Comparison of ENCODE assay signal across 8 cellular contexts in the genomic region with DNA sequence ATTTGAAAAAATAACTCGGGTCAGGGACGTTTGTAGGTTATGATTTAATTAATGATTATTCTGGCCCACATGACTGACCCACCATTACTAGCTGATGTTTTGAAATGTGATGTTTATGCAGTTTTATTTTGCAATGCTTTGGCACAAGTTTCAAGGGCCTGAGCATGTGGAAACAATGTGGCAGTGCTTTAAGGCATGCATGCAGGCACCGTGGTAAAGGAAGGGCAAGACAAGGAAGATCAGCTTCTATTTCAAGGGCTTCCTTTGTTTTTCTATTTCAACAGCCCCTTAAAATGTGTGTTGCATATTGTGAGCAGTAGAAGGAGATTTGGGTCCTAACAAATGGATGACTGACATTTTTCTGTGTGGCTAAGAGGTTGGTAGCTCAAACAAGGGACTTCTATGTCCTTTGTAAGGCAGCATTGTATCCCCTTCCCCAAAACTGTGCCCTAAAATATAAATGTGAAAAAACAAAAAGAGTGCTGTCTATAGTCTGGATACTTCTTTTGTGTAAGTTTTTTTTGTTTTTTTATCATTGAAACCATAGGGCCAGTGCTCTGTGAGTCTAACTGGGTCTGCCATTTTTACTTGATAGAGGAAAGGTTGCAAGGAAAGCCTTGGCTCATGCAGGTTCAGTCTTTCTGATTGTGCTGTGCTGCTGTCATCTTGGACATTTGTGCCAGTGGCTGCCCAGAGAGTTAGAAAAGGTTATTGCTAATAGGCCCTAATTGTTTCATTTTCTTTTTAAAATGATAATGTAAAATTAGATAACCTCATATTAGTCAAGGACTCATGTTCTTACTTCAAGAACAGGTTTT.
DNase-seq lines count a peak whose midpoint lies in the region; ATAC-seq, FAIRE-seq and TF ChIP-seq lines count a peak whose summit lies in the region.

No MANE protein-coding gene starts in this region.

- ATAC-seq in foreskin keratinocyte (no peak), GM18907 (IDR thresholded peaks at IDR 0.05; ENCODE audit: unreplicated experiment) (no peak), GM18502 (IDR thresholded peaks at IDR 0.05; ENCODE audit: poor library complexity, unreplicated experiment) (no peak), HG03196 (IDR thresholded peaks at IDR 0.05; ENCODE audit: unreplicated experiment) (no peak)

- H3K27ac ChIP-seq in foreskin keratinocyte (peak overlapping the region; percentile 8), ovary (peak overlapping the region in 1 of 2 donors; percentile 51)

- no peaks in the 10 kb centered on the region for H3K27me3 ChIP-seq in foreskin keratinocyte
- no peaks in the 10 kb centered on the region for H3K27me3 ChIP-seq in ovary

- TF ChIP-seq EP300 in ovary (IDR thresholded peaks at IDR 0.05) = no peak

- intact Hi-C loops in ovary (cut with DNase I) = no loop called here

- H3K4me1 ChIP-seq in foreskin keratinocyte = peaks cover 23% of the 10 kb centered on the region
- H3K4me1 ChIP-seq in ovary (ENCODE audit: insufficient read depth) = peaks cover 11% of the 10 kb centered on the region

- peak; percentile 38 for FAIRE-seq in D721Med (lab: Jason Lieb, UNC)

- no peak for TF ChIP-seq POLR2A in ovary (IDR thresholded peaks at IDR 0.05)

- TF ChIP-seq CTCF in D721Med (IDR thresholded peaks at IDR 0.05; ENCODE audit: insufficient read depth, missing control alignments) = no peak
- no peak for TF ChIP-seq CTCF in foreskin keratinocyte (conservative IDR thresholded peaks at IDR 0.05)
- TF ChIP-seq CTCF in ovary (IDR thresholded peaks at IDR 0.05) = no peak

- WGBS in ovary, 3 donors = 6 to 10% (median 8%) methylated on average over 3 of the region's 3 CpGs

- in situ Hi-C loops in SK-MEL-5 (cut with HindIII; ENCODE audit: low pct_unique_long_range_greater_than_20kb, low sequenced_read_pairs) = no loop called here

- H3K36me3 ChIP-seq in ovary = no peaks in the 10 kb centered on the region

- DNase-seq in D721Med (ENCODE audit: insufficient read length, low spot score) (no peak), SK-MEL-5 (ENCODE audit: low read depth, low spot score) (peak; percentile 93), foreskin keratinocyte (no peak), ovary (peak in 1 of 5 donors; percentile 40), GDM1 (lab: John Stamatoyannopoulos, UW) (no peak)

- H3K9me3 ChIP-seq in ovary = no peaks in the 10 kb centered on the region

- H3K4me3 ChIP-seq in ovary = peak overlapping the region; percentile 26
